ENCODE assay signal across 12 cellular contexts in the genomic region with DNA sequence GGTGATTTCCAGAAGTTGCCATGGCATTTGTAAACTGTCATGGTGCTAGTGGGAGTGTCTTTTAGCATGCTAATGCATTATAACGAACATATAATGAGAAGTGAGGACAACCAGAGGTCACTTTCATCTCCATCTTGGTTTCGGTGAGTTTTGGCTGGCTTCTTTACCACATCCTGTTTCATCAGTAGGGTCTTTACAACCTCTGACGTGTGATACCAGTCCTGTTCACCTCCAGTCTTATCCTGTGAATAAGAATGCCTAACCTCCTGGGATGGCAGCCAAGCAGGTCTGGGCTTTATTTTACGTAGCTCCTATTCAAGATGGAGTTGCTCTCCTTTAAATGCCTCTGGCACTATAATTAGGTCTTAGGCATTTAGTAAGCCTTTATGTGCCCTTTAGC. TPM values are rescaled to one million over a fixed set of nuclear protein-coding genes. Genes with fewer than 3 reads are reported as not detected.
DNase-seq lines count a peak whose midpoint lies in the region; ATAC-seq and TF ChIP-seq lines count a peak whose summit lies in the region.
"Had no signal": no experiment of that assay in that cellular context is flagged by ENCODE, and none has a peak within 500 bp of the region (broad histone marks: within the 10 kb centered on the region; RNA-seq: fewer than 3 reads in every experiment).

No MANE protein-coding gene starts in this region.

- CTCF ChIA-PET in MCF 10A (lab: Yijun Ruan, JAX), result no interaction called here

- TF ChIP-seq CTCF in MCF 10A (IDR thresholded peaks at IDR 0.05; ENCODE audit: unreplicated experiment) (no peak), breast epithelium (IDR thresholded peaks at IDR 0.05) (no peak), RWPE2 (IDR thresholded peaks at IDR 0.05; ENCODE audit: poor library complexity, severe bottlenecking) (no peak), mucosa of descending colon (IDR thresholded peaks at IDR 0.05) (no peak)

- BruUV-seq in MCF 10A (replicated peaks; lab: Mats Ljungman, UMichigan), result no TSS peak

- H3K4me3 ChIP-seq in breast epithelium, result no peak overlapping the region
- H3K4me3 ChIP-seq in RWPE2 (ENCODE audit: severe bottlenecking), result no peak overlapping the region
- H3K4me3 ChIP-seq in mucosa of descending colon, result no peak overlapping the region
- H3K4me3 ChIP-seq: cardiac muscle cell, GM23338 had no signal

- no peaks in the 10 kb centered on the region for H3K27me3 Mint-ChIP-seq in MCF 10A (ENCODE audit: insufficient read depth, unreplicated experiment)

- peaks cover 0 to 13% of the 10 kb centered on the region in 2 donors for H3K9me3 ChIP-seq in breast epithelium
- no peaks in the 10 kb centered on the region for H3K9me3 ChIP-seq in RWPE2 (ENCODE audit: severe bottlenecking)
- H3K9me3 ChIP-seq in mucosa of descending colon, result no peaks in the 10 kb centered on the region

- no peak overlapping the region for H3K4me3 Mint-ChIP-seq in MCF 10A (ENCODE audit: unreplicated experiment)
- H3K4me3 Mint-ChIP-seq: GM23338 had no signal

- DNase-seq in MCF 10A (ENCODE audit: unreplicated experiment) (peak; percentile 64), breast epithelium (ENCODE audit: low spot score in 2 of 2) (no peak), RWPE2 (ENCODE audit: low spot score) (no peak), ureter (ENCODE audit: low spot score) (no peak), mucosa of descending colon (no peak), NCI-H1105 (lab: John Stamatoyannopoulos, UW) (no peak), DMS 273 (lab: John Stamatoyannopoulos, UW; ENCODE audit: unreplicated experiment) (no peak)
- DNase-seq: activated CD4-positive, CD25-positive, alpha-beta regulatory T cell treated with anti-CD3 and anti-CD28 coated beads, Interleukin-2, amount 50 U/mL, for 72 hours; NCI-H2171 treated with DMSO at 0.1 percent for 48 hours had no signal

- H3K4me1 ChIP-seq in breast epithelium, result no peaks in the 10 kb centered on the region
- H3K4me1 ChIP-seq in RWPE2 (ENCODE audit: insufficient read depth, poor library complexity, severe bottlenecking), result peaks cover 14% of the 10 kb centered on the region
- H3K4me1 ChIP-seq in mucosa of descending colon (ENCODE audit: low read depth), result no peaks in the 10 kb centered on the region

- H3K4me1 Mint-ChIP-seq in MCF 10A (ENCODE audit: insufficient read depth, unreplicated experiment), result peaks cover 13% of the 10 kb centered on the region

- no peak for TF ChIP-seq POLR2A in breast epithelium (IDR thresholded peaks at IDR 0.05)

- intact Hi-C loops in MCF 10A (cut with micrococcal nuclease) (no loop called here), breast epithelium (cut with DNase I; ENCODE audit: low total_unique reads) (no loop called here), mucosa of descending colon (cut with DNase I, micrococcal nuclease) (no loop called here)

- POLR2A ChIA-PET in MCF 10A (lab: Yijun Ruan, JAX), result no interaction called here

- H3K36me3 Mint-ChIP-seq in MCF 10A (ENCODE audit: insufficient read depth, unreplicated experiment), result no peaks in the 10 kb centered on the region

- H3K36me3 ChIP-seq in breast epithelium (no peaks in the 10 kb centered on the region), RWPE2 (ENCODE audit: low read depth) (no peaks in the 10 kb centered on the region), mucosa of descending colon (ENCODE audit: low read depth) (no peaks in the 10 kb centered on the region)
- H3K36me3 ChIP-seq: cardiac muscle cell had no signal

- H3K27ac ChIP-seq in breast epithelium (no peak overlapping the region), RWPE2 (ENCODE audit: poor library complexity, severe bottlenecking) (peak overlapping the region; percentile 24)
- H3K27ac ChIP-seq: cardiac muscle cell had no signal

- H3K9me3 Mint-ChIP-seq in MCF 10A (ENCODE audit: unreplicated experiment), result peaks cover 8% of the 10 kb centered on the region

- H3K27me3 ChIP-seq in breast epithelium (no peaks in the 10 kb centered on the region), RWPE2 (ENCODE audit: insufficient read depth, poor library complexity, severe bottlenecking) (no peaks in the 10 kb centered on the region)
- H3K27me3 ChIP-seq: cardiac muscle cell had no signal

- ATAC-seq in HG03064 (IDR thresholded peaks at IDR 0.05; ENCODE audit: low read depth, unreplicated experiment) (peak; percentile 59), RWPE2 (ENCODE audit: low read depth) (no peak), mucosa of descending colon (no peak)
- ATAC-seq: GM23338 had no signal

- H3K27ac Mint-ChIP-seq in MCF 10A (ENCODE audit: low read depth, unreplicated experiment), result no peak overlapping the region
- H3K27ac Mint-ChIP-seq: GM23338 had no signal

RNA-seq across cellular contexts. Expression of a gene that starts 20.4 kb away (rescaled TPM):
- total RNA-seq in MCF 10A (2022) (22.6 and 27.0 TPM in 2 replicates), breast epithelium (10 to 100 TPM; 12.2 to 26.2 (median 23.9) TPM), ureter (13.5 TPM), mucosa of descending colon (10 to 100 TPM; 55.6 to 86.2 (median 80.8) TPM)

RNA-seq across cellular contexts. Expression of a gene that starts 44.3 kb away (rescaled TPM):
- total RNA-seq in MCF 10A (2022), result 11.5 and 12.4 TPM in 2 replicates
- 10 to 100 TPM in 2 of 3 donors, 1 to 10 TPM in 1; 7.9 to 16.5 (median 10.1) TPM for total RNA-seq in breast epithelium
- 9.9 TPM for total RNA-seq in ureter
- 10 to 100 TPM; 16.4 to 38.1 (median 28.1) TPM for total RNA-seq in mucosa of descending colon
